Comparison of ENCODE assay signal across 24 cellular contexts in genomic region chr17:42857389-42857788, GRCh38. TPM values are rescaled to one million over a fixed set of nuclear protein-coding genes. Genes with fewer than 3 reads are reported as not detected.
A peak's percentile ranks its signal among the peaks of the same experiment; 100 is the strongest.
DNase-seq lines count a peak whose midpoint lies in the region; ATAC-seq and TF ChIP-seq lines count a peak whose summit lies in the region.
"Had no signal": no experiment of that assay in that cellular context is flagged by ENCODE, and none has a peak within 500 bp of the region (broad histone marks: within the 10 kb centered on the region; RNA-seq: fewer than 3 reads in every experiment).

No MANE protein-coding gene starts in this region.

- TF ChIP-seq CTCF in lower leg skin (IDR thresholded peaks at IDR 0.05) (no peak), spleen (IDR thresholded peaks at IDR 0.05 in 8 of 11, conservative IDR thresholded peaks at IDR 0.05 in 3 of 11) (no peak)

- peak overlapping the region; percentile 61 for H3K27ac Mint-ChIP-seq in central memory CD8-positive, alpha-beta T cell (ENCODE audit: low read depth)
- H3K27ac Mint-ChIP-seq in activated T-cell treated with anti-CD3 and anti-CD28 coated beads, Interleukin-2, amount 50 U/mL, for 72 hours: no peak overlapping the region
- H3K27ac Mint-ChIP-seq: CD4-positive, CD25-positive, alpha-beta regulatory T cell; HFFc6 had no signal

- H3K9me3 Mint-ChIP-seq in central memory CD8-positive, alpha-beta T cell: no peaks in the 10 kb centered on the region
- H3K9me3 Mint-ChIP-seq in activated T-cell treated with anti-CD3 and anti-CD28 coated beads, Interleukin-2, amount 50 U/mL, for 72 hours: no peaks in the 10 kb centered on the region
- H3K9me3 Mint-ChIP-seq: HFFc6 had no signal

- peaks cover 0 to 26% (median 11%) of the 10 kb centered on the region in 6 donors for H3K4me1 ChIP-seq in spleen
- H3K4me1 ChIP-seq: SJSA1 had no signal

- H3K9me3 ChIP-seq in spleen: no peaks in the 10 kb centered on the region

- H3K4me1 Mint-ChIP-seq in central memory CD8-positive, alpha-beta T cell: no peaks in the 10 kb centered on the region
- H3K4me1 Mint-ChIP-seq in activated T-cell treated with anti-CD3 and anti-CD28 coated beads, Interleukin-2, amount 50 U/mL, for 72 hours (ENCODE audit: low read depth): no peaks in the 10 kb centered on the region
- H3K4me1 Mint-ChIP-seq: CD4-positive, CD25-positive, alpha-beta regulatory T cell had no signal

- intact Hi-C loops in posterior vena cava (cut with DNase I): no loop called here
- intact Hi-C loops in lower leg skin (cut with DNase I; ENCODE audit: low total_unique reads): no loop called here
- intact Hi-C loops in spleen (cut with DNase I; ENCODE audit: low total_unique reads): no loop called here

- 92 to 100% methylated on average over 1 of the region's 1 CpG for WGBS in lower leg skin, 2 donors
- WGBS in spleen, 5 donors: 84 to 100% (median 100%) methylated on average over 1 of the region's 1 CpG

- DNase-seq in central memory CD8-positive, alpha-beta T cell (ENCODE audit: low spot score in 2 of 2): no peak
- peak; percentile 52 for DNase-seq in iPS-NIHi7 (ENCODE audit: extremely low spot score)
- peak; percentile 37 for DNase-seq in posterior vena cava (ENCODE audit: low spot score)
- DNase-seq in activated T-cell treated with anti-CD3 and anti-CD28 coated beads, Interleukin-2, amount 50 U/mL, for 72 hours: no peak
- no peak for DNase-seq in lower leg skin (ENCODE audit: low spot score in 2 of 2)
- DNase-seq in spleen: no peak
- DNase-seq in HCEC 1CT: no peak
- DNase-seq: CD4-positive, CD25-positive, alpha-beta regulatory T cell; COR-L47; DMS79; HFFc6; KBM-7; MM.1S; NCI-H1048; NCI-H1417 treated with DMSO at 0.1 percent for 48 hours; NCI-H187 treated with DMSO at 0.1 percent for 48 hours; NCI-H2107; NCI-H446 treated with DMSO at 0.1 percent for 48 hours; NCI-H526 treated with DMSO at 0.1 percent for 48 hours had no signal

- no peak for TF ChIP-seq POLR2A in lower leg skin (IDR thresholded peaks at IDR 0.05)
- TF ChIP-seq POLR2A in spleen (IDR thresholded peaks at IDR 0.05): no peak

- peaks cover 0 to 4% (median 0%) of the 10 kb centered on the region in 6 donors for H3K36me3 ChIP-seq in spleen
- H3K36me3 ChIP-seq: SJSA1 had no signal

- H3K27me3 ChIP-seq in spleen (replicated peaks in 1 of 7): no peaks in the 10 kb centered on the region
- H3K27me3 ChIP-seq: SJSA1 had no signal

- no peaks in the 10 kb centered on the region for H3K36me3 Mint-ChIP-seq in central memory CD8-positive, alpha-beta T cell (ENCODE audit: insufficient read depth)
- no peaks in the 10 kb centered on the region for H3K36me3 Mint-ChIP-seq in activated T-cell treated with anti-CD3 and anti-CD28 coated beads, Interleukin-2, amount 50 U/mL, for 72 hours (ENCODE audit: insufficient read depth in 2 of 2)
- H3K36me3 Mint-ChIP-seq: CD4-positive, CD25-positive, alpha-beta regulatory T cell had no signal

- ATAC-seq in central memory CD8-positive, alpha-beta T cell (replicated peaks; ENCODE audit: extremely low read depth, poor library complexity, severe bottlenecking): no peak
- ATAC-seq in activated T-cell treated with anti-CD3 and anti-CD28 coated beads, Interleukin-2, amount 50 U/mL, for 72 hours (replicated peaks in 1 of 2): no peak
- ATAC-seq: Right ventricle myocardium inferior had no signal

- H3K27me3 Mint-ChIP-seq in central memory CD8-positive, alpha-beta T cell: peaks cover 41% of the 10 kb centered on the region
- H3K27me3 Mint-ChIP-seq in activated T-cell treated with anti-CD3 and anti-CD28 coated beads, Interleukin-2, amount 50 U/mL, for 72 hours (ENCODE audit: low read depth): no peaks in the 10 kb centered on the region

- H3K4me3 ChIP-seq in lower leg skin (ENCODE audit: low read depth, poor library complexity, severe bottlenecking) (no peak overlapping the region), spleen (no peak overlapping the region)
- H3K4me3 ChIP-seq: SJSA1 had no signal

- no peak overlapping the region for H3K27ac ChIP-seq in spleen
- H3K27ac ChIP-seq: SJSA1 had no signal

- H3K4me3 Mint-ChIP-seq in central memory CD8-positive, alpha-beta T cell: no peak overlapping the region
- H3K4me3 Mint-ChIP-seq in activated T-cell treated with anti-CD3 and anti-CD28 coated beads, Interleukin-2, amount 50 U/mL, for 72 hours: no peak overlapping the region
- H3K4me3 Mint-ChIP-seq: HFFc6 had no signal

RNA-seq across cellular contexts. Expression of gene AOC3, which starts 6.4 kb away (rescaled TPM):
- total RNA-seq in posterior vena cava (100 to 1,000 TPM; 223 to 342 TPM), lower leg skin (10 to 100 TPM in 1 of 4 donors, 1 to 10 TPM in 3; 4.7 to 11.2 (median 8.1) TPM), spleen (10 to 100 TPM; 14.0 to 32.5 (median 23.5) TPM)
- 1 to 10 TPM; 6.8 to 9.4 TPM for total RNA-seq in activated T-cell treated with anti-CD3 and anti-CD28 coated beads, Interleukin-2, amount 50 U/mL, for 72 hours
- polyA plus RNA-seq in spleen: 10 to 100 TPM in 2 of 3 donors, 1 to 10 TPM in 1; 7.1 to 14.6 (median 12.3) TPM
- total RNA-seq: SJSA1 had no signal
- polyA plus RNA-seq: CD4-positive, CD25-positive, alpha-beta regulatory T cell had no signal

RNA-seq across cellular contexts. Expression of gene AOC2, which starts 13.0 kb away (rescaled TPM):
- total RNA-seq in posterior vena cava: under 1 TPM; 0.86 to 0.88 TPM
- total RNA-seq in activated T-cell treated with anti-CD3 and anti-CD28 coated beads, Interleukin-2, amount 50 U/mL, for 72 hours: 10 to 100 TPM in 1 of 2 donors, 1 to 10 TPM in 1; 8.8 to 11.5 TPM
- total RNA-seq in lower leg skin: 1 to 10 TPM in 3 of 4 donors, under 1 TPM in 1; 0.52 to 2.4 (median 1.2) TPM
- total RNA-seq in spleen: 1 to 10 TPM; 2.3 to 3.6 (median 2.7) TPM
- under 1 TPM; 0.59 to 0.90 (median 0.63) TPM for polyA plus RNA-seq in spleen

RNA-seq across cellular contexts. Expression of gene PSME3, which starts 24.2 kb away (rescaled TPM):
- total RNA-seq in posterior vena cava (10 to 100 TPM; 68.2 to 80.6 TPM), lower leg skin (10 to 100 TPM; 56.2 to 82.0 (median 75.1) TPM), spleen (10 to 100 TPM; 66.9 to 96.4 (median 77.4) TPM)
- total RNA-seq in activated T-cell treated with anti-CD3 and anti-CD28 coated beads, Interleukin-2, amount 50 U/mL, for 72 hours: 10 to 100 TPM; 87.4 to 91.2 TPM
- polyA plus RNA-seq in spleen: 10 to 100 TPM; 19.1 to 46.0 (median 29.6) TPM

RNA-seq across cellular contexts. Expression of gene BECN1, which starts 33.3 kb away (rescaled TPM):
- total RNA-seq in posterior vena cava: 10 to 100 TPM; 78.6 to 88.3 TPM
- 100 to 1,000 TPM in 1 of 2 donors, 10 to 100 TPM in 1; 98.4 to 100 TPM for total RNA-seq in activated T-cell treated with anti-CD3 and anti-CD28 coated beads, Interleukin-2, amount 50 U/mL, for 72 hours
- total RNA-seq in lower leg skin: 100 to 1,000 TPM in 2 of 4 donors, 10 to 100 TPM in 2; 70.7 to 113 (median 93.0) TPM
- 100 to 1,000 TPM in 2 of 7 donors, 10 to 100 TPM in 5; 76.4 to 113 (median 95.6) TPM for total RNA-seq in spleen
- 10 to 100 TPM; 43.0 to 57.8 (median 50.2) TPM for polyA plus RNA-seq in spleen

RNA-seq across cellular contexts. Expression of gene G6PC1, which starts 43.2 kb away (rescaled TPM):
- total RNA-seq in posterior vena cava (not detected), lower leg skin (not detected), spleen (not detected)
- not detected for total RNA-seq in activated T-cell treated with anti-CD3 and anti-CD28 coated beads, Interleukin-2, amount 50 U/mL, for 72 hours
- not detected for polyA plus RNA-seq in spleen
- total RNA-seq: A673; CD4-positive, CD25-positive, alpha-beta regulatory T cell; HFFc6; HT-29; Right ventricle myocardium inferior; SJSA1 had no signal
- polyA plus RNA-seq: BJ; CD4-positive, CD25-positive, alpha-beta regulatory T cell had no signal

Comparison
In these comparisons a context has a peak if more than half of its experiments do, and no peak if none do; other contexts are left out.
1. DNase-seq: peak in iPS-NIHi7 (single experiment) and posterior vena cava (single experiment); none in central memory CD8-positive, alpha-beta T cell (0 of 2), activated T-cell treated with anti-CD3 and anti-CD28 coated beads, Interleukin-2, amount 50 U/mL, for 72 hours (0 of 2), lower leg skin (0 of 2), spleen (single experiment) and HCEC 1CT (single experiment).
2. RNA of gene AOC3, which starts 6.4 kb away (total RNA-seq): 223 to 342 TPM in posterior vena cava; 14.0 to 32.5 TPM in spleen, 6.8 to 9.4 TPM in activated T-cell treated with anti-CD3 and anti-CD28 coated beads, Interleukin-2, amount 50 U/mL, for 72 hours and 4.7 to 11.2 TPM in lower leg skin; every median in the first group is over 4 times any median in the second.